ENCODE assay signal across 8 cellular contexts in genomic region chr7:116577320-116577871, GRCh38. TPM values are rescaled to one million over a fixed set of nuclear protein-coding genes. Genes with fewer than 3 reads are reported as not detected.
DNase-seq lines count a peak whose midpoint lies in the region; ATAC-seq and TF ChIP-seq lines count a peak whose summit lies in the region.

No MANE protein-coding gene starts in this region.

- H3K27ac Mint-ChIP-seq in activated naive CD4-positive, alpha-beta T cell treated with anti-CD3 and anti-CD28 coated beads, Interleukin-2, amount 50 U/mL, for 72 hours: no peak overlapping the region
- H3K27ac Mint-ChIP-seq in activated naive CD4-positive, alpha-beta T cell treated with anti-CD3 and anti-CD28 coated beads, Interleukin-2, amount 10 ng/mL, durations not matched to agents 7 days and 5 days: no peak overlapping the region

- H3K9ac ChIP-seq in colonic mucosa (ENCODE audit: low read depth in 2 of 2, low read length in 2 of 2): no peak overlapping the region

- no peaks in the 10 kb centered on the region for H3K4me1 Mint-ChIP-seq in activated naive CD4-positive, alpha-beta T cell treated with anti-CD3 and anti-CD28 coated beads, Interleukin-2, amount 10 ng/mL, durations not matched to agents 7 days and 5 days

- peaks cover 4% of the 10 kb centered on the region for H3K27me3 Mint-ChIP-seq in activated naive CD4-positive, alpha-beta T cell treated with anti-CD3 and anti-CD28 coated beads, Interleukin-2, amount 10 ng/mL, durations not matched to agents 7 days and 5 days

- H3K9me3 ChIP-seq in stomach (no peaks in the 10 kb centered on the region), colonic mucosa (no peaks in the 10 kb centered on the region)

- peak overlapping the region; percentile 47 for H3K4me3 ChIP-seq in WI38 (ENCODE audit: low read depth, low read length)
- no peak overlapping the region for H3K4me3 ChIP-seq in stomach
- H3K4me3 ChIP-seq in colonic mucosa: no peak overlapping the region

- H3K4me1 ChIP-seq in stomach (peaks cover 0 to 25% (median 4%) of the 10 kb centered on the region in 4 donors), colonic mucosa (no peaks in the 10 kb centered on the region)

- peak in 1 of 2 donors; percentile 17 for DNase-seq in activated naive CD4-positive, alpha-beta T cell treated with anti-CD3 and anti-CD28 coated beads, Interleukin-2, amount 50 U/mL, for 72 hours (ENCODE audit: low spot score in 2 of 2)
- DNase-seq in activated naive CD4-positive, alpha-beta T cell treated with anti-CD3 and anti-CD28 coated beads, Interleukin-2, amount 10 ng/mL, durations not matched to agents 7 days and 5 days: no peak
- DNase-seq in stomach (no peak), colonic mucosa (no peak), OCI-M2 (lab: John Stamatoyannopoulos, UW; ENCODE audit: unreplicated experiment) (no peak), NCI-H2107 (lab: John Stamatoyannopoulos, UW) (no peak)

- no peaks in the 10 kb centered on the region for H3K36me3 Mint-ChIP-seq in activated naive CD4-positive, alpha-beta T cell treated with anti-CD3 and anti-CD28 coated beads, Interleukin-2, amount 50 U/mL, for 72 hours
- H3K36me3 Mint-ChIP-seq in activated naive CD4-positive, alpha-beta T cell treated with anti-CD3 and anti-CD28 coated beads, Interleukin-2, amount 10 ng/mL, durations not matched to agents 7 days and 5 days: no peaks in the 10 kb centered on the region

- peak; percentile 61 to 90 for ATAC-seq in activated naive CD4-positive, alpha-beta T cell treated with anti-CD3 and anti-CD28 coated beads, Interleukin-2, amount 50 U/mL, for 72 hours
- ATAC-seq in HG02840 (IDR thresholded peaks at IDR 0.05; ENCODE audit: low FRiP score, unreplicated experiment): peak; percentile 78

- H3K27me3 ChIP-seq in stomach (no peaks in the 10 kb centered on the region), colonic mucosa (no peaks in the 10 kb centered on the region)

- no peaks in the 10 kb centered on the region for H3K9me3 Mint-ChIP-seq in activated naive CD4-positive, alpha-beta T cell treated with anti-CD3 and anti-CD28 coated beads, Interleukin-2, amount 50 U/mL, for 72 hours
- no peaks in the 10 kb centered on the region for H3K9me3 Mint-ChIP-seq in activated naive CD4-positive, alpha-beta T cell treated with anti-CD3 and anti-CD28 coated beads, Interleukin-2, amount 10 ng/mL, durations not matched to agents 7 days and 5 days

- H3K4me3 Mint-ChIP-seq in activated naive CD4-positive, alpha-beta T cell treated with anti-CD3 and anti-CD28 coated beads, Interleukin-2, amount 10 ng/mL, durations not matched to agents 7 days and 5 days: no peak overlapping the region

- no peak for TF ChIP-seq POLR2A in stomach (IDR thresholded peaks at IDR 0.05)

- peak overlapping the region in 4 of 5 donors; percentile 28 to 74 (median 60) for H3K27ac ChIP-seq in stomach
- H3K27ac ChIP-seq in colonic mucosa: no peak overlapping the region

- no peak for TF ChIP-seq CTCF in WI38 (IDR thresholded peaks at IDR 0.05; ENCODE audit: low read depth, low read length)
- no peak for TF ChIP-seq CTCF in stomach (IDR thresholded peaks at IDR 0.05)
- TF ChIP-seq CTCF in colonic mucosa (IDR thresholded peaks at IDR 0.05): no peak

- intact Hi-C loops in stomach (cut with DNase I; ENCODE audit: low total_unique reads): no loop called here
- intact Hi-C loops in colonic mucosa (cut with DNase I): no loop called here

- H3K36me3 ChIP-seq in stomach (no peaks in the 10 kb centered on the region), colonic mucosa (no peaks in the 10 kb centered on the region)

- TF ChIP-seq EP300 in stomach (IDR thresholded peaks at IDR 0.05): no peak

- CTCF ChIA-PET in activated naive CD4-positive, alpha-beta T cell treated with anti-CD3 and anti-CD28 coated beads, Interleukin-2, amount 10 ng/mL, durations not matched to agents 7 days and 5 days (lab: Charles Lee): interaction anchor here (1.0 to 1.7 kb wide), 3 partner anchors 10 to 14 kb away, joined by 4 to 5 read pairs (median 4); no protein-coding TSS in a partner anchor

- 36 to 57% (median 49%) methylated on average over 6 of the region's 6 CpGs for WGBS in stomach, 5 donors

RNA-seq across cellular contexts. Expression of gene CAV1, which starts 52.6 kb away (rescaled TPM):
- not detected for total RNA-seq in activated naive CD4-positive, alpha-beta T cell treated with anti-CD3 and anti-CD28 coated beads, Interleukin-2, amount 50 U/mL, for 72 hours
- total RNA-seq in stomach (100 to 1,000 TPM in 4 of 5 donors, 10 to 100 TPM in 1; 49.2 to 719 (median 267) TPM), colonic mucosa (10 to 100 TPM; 16.1 to 87.0 TPM)
- 10 to 100 TPM; 18.5 to 73.2 (median 33.5) TPM for polyA plus RNA-seq in stomach

Comparison
In these comparisons a context has a peak if more than half of its experiments do, and no peak if none do; other contexts are left out.
1. RNA of gene CAV1, which starts 52.6 kb away (total RNA-seq): 49.2 to 719 TPM in stomach and 16.1 to 87.0 TPM in colonic mucosa; not detected in activated naive CD4-positive, alpha-beta T cell treated with anti-CD3 and anti-CD28 coated beads, Interleukin-2, amount 50 U/mL, for 72 hours; every median in the first group is over 10 times any median in the second.